In the genomic region with DNA sequence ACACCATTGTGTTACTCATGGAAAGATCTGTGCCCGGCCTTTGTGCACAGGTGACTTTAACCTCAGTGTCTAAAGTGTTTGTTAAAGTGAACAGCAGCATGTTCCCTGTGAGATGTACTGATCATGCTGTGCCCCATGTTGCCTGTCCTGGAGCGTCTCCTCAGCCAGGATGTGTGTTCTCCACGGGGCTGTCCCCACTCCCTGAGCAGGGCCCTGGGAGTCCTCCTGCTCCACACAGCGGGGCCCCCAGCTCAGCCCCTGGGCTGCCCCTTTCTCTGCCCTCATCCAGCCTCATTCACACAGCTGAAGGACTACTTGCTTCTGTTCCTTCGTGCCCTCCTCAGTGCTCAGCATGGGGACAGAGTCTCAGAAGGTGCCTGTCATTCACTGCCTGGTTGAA, we compare ENCODE assay signal across 25 cellular contexts.
"Had no signal": no experiment of that assay in that cellular context is flagged by ENCODE, and none has a peak within 500 bp of the region (broad histone marks: within the 10 kb centered on the region; RNA-seq: fewer than 3 reads in every experiment).

No MANE protein-coding gene starts in this region.

- H3K4me3 ChIP-seq: dorsolateral prefrontal cortex, lower lobe of right lung, neural progenitor cell, prostate gland, right atrium auricular region, sigmoid colon, testis, tibial artery, uterus had no signal

- H3K9ac ChIP-seq: neural progenitor cell had no signal

- H3K4me2 ChIP-seq: neural progenitor cell had no signal

- H3K4me1 Mint-ChIP-seq: immature natural killer cell, natural killer cell had no signal

- H3K27ac ChIP-seq: dorsolateral prefrontal cortex, lower lobe of right lung, neural progenitor cell, prostate gland, right atrium auricular region, sigmoid colon, testis, tibial artery, uterus had no signal

- FAIRE-seq: frontal cortex had no signal

- H3K4me3 Mint-ChIP-seq: immature natural killer cell; natural killer cell; neural progenitor cell; stimulated activated memory B cell treated with anti-CD40 and anti-IgM and Interleukin-4, amounts not matched to agents 10 μg/mL and 1 μg/mL and 100 μg/mL, for 72 hours; type B pancreatic cell had no signal

- H3K27ac Mint-ChIP-seq: immature natural killer cell; natural killer cell; stimulated activated memory B cell treated with anti-CD40 and anti-IgM and Interleukin-4, amounts not matched to agents 10 μg/mL and 1 μg/mL and 100 μg/mL, for 72 hours; type B pancreatic cell had no signal

- H2AFZ ChIP-seq: neural progenitor cell had no signal

- H3K27me3 ChIP-seq: dorsolateral prefrontal cortex, neural progenitor cell, right atrium auricular region, testis, tibial artery, uterus had no signal

- H3K36me3 ChIP-seq: lower lobe of right lung, neural progenitor cell, prostate gland, right atrium auricular region, sigmoid colon, tibial artery, uterus had no signal

- DNase-seq: cortex of kidney; dorsolateral prefrontal cortex; effector CD4-positive, alpha-beta T cell; hypothalamus; immature natural killer cell; islet precursor cell; kidney glomerular epithelial cell; left ventricle myocardium superior; lower lobe of right lung; natural killer cell; nucleus accumbens; sigmoid colon; stimulated activated CD4-positive, alpha-beta T cell treated with anti-CD3 and anti-CD28 coated beads, Interleukin-2, amount 100 ng/mL, for 24 hours; stimulated activated CD4-positive, alpha-beta T cell treated with anti-CD3 and anti-CD28 coated beads, Interleukin-4, amount 100 ng/mL, for 24 hours; stimulated activated naive CD8-positive, alpha-beta T cell treated with anti-CD3 and anti-CD28 coated beads, Interleukin-15, Interleukin-2, amounts not matched to agents 100 U/mL and 50 U/mL, for 24 hours; substantia nigra; testis; tibial artery; uterus had no signal

- ATAC-seq: left ventricle myocardium superior; lower lobe of right lung; natural killer cell; stimulated activated memory B cell treated with anti-CD40 and anti-IgM and Interleukin-4, amounts not matched to agents 10 μg/mL and 1 μg/mL and 100 μg/mL, for 72 hours; stimulated activated naive CD8-positive, alpha-beta T cell treated with anti-CD3 and anti-CD28 coated beads, Interleukin-15, Interleukin-2, amounts not matched to agents 100 U/mL and 50 U/mL, for 24 hours had no signal

- H3K36me3 Mint-ChIP-seq: natural killer cell had no signal

- H3K4me1 ChIP-seq: prostate gland, uterus had no signal

- H3K9me3 ChIP-seq: prostate gland, right atrium auricular region, testis, tibial artery, uterus had no signal
